8 cellular contexts compared by ENCODE assay signal in the genomic region with DNA sequence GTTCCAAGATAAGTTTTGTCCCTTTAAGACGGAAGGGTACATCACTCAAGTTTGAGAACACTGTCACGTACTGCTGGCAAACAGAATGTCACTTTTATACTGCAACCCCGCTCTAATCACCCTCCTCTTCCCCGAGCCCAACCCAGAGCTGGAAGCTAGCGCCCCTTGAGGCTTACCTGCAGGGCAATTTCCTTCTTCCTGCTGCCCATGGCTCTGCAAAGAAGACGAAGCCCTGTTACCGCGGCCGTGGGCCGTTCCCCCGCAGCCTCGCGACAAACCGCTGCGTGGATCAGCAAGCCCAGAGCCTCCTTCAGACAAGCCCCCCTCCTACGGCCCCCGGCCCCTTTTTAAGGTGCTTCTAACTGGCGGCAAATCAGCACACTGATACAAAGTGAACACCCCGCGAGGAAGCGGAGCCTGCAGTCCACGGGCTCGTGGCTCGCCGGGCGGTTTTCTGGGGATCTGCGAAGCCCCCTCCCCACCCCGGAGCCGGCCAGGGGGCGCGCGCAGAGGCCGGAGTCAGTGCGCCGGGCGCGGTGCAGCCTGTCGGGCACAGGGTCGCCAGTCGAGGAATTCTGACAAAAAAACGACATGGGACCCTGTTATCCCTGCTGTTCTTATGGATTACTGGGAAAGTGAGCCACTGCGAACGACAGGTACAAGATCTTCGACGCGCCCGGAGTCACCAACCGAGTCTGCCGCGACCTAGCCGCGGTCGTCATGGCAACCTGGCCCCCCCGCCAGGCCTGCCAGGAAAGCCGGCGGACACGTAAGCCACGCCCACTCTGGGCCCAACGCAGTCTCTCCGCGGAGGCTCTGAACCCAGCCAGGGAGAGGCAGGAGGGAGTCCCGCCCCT. TPM values are rescaled to one million over a fixed set of nuclear protein-coding genes. Genes with fewer than 3 reads are reported as not detected.
DNase-seq lines count a peak whose midpoint lies in the region; ATAC-seq, FAIRE-seq and TF ChIP-seq lines count a peak whose summit lies in the region.

A gene with protein sequence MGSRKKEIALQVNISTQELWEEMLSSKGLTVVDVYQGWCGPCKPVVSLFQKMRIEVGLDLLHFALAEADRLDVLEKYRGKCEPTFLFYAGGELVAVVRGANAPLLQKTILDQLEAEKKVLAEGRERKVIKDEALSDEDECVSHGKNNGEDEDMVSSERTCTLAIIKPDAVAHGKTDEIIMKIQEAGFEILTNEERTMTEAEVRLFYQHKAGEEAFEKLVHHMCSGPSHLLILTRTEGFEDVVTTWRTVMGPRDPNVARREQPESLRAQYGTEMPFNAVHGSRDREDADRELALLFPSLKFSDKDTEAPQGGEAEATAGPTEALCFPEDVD (minus strand): TSS at position 725 of the 857 bp plus-strand sequence. CDS start 516 bp downstream, at position 209.

- FAIRE-seq in kidney (lab: Jason Lieb, UNC), result no peak

- H3K9me3 ChIP-seq in kidney (ENCODE audit: control insufficient read depth in 1 of 2, low read length in 2 of 2), result no peaks in the 10 kb centered on the region

- no peaks in the 10 kb centered on the region for H3K36me3 Mint-ChIP-seq in chondrocyte (ENCODE audit: low read depth)

- H3K9me3 Mint-ChIP-seq in chondrocyte (ENCODE audit: low read depth), result no peaks in the 10 kb centered on the region

- no peaks in the 10 kb centered on the region for H3K79me2 ChIP-seq in ACC112 (ENCODE audit: control insufficient read depth, insufficient read depth, low read length, unreplicated experiment)

- peak within 1 kb of the TSS; percentile 82 for H3K4me3 ChIP-seq in ACC112 (ENCODE audit: low read depth, low read length)
- H3K4me3 ChIP-seq in kidney (ENCODE audit: low read length in 2 of 2), result peak within 1 kb of the TSS; percentile 66 to 68

- intact Hi-C loops in kidney (cut with DNase I), result no loop called here

- H3K4me1 Mint-ChIP-seq in chondrocyte (ENCODE audit: low read depth), result peaks cover 9% of the 10 kb centered on the region

- peaks cover 2% of the 10 kb centered on the region for H3K4me1 ChIP-seq in ACC112 (ENCODE audit: control insufficient read depth, insufficient read depth, low read length, unreplicated experiment)
- H3K4me1 ChIP-seq in kidney (ENCODE audit: control insufficient read depth in 1 of 2, insufficient read depth in 1 of 2, low read depth in 1 of 2, low read length in 2 of 2), result peaks cover 0 to 5% of the 10 kb centered on the region in 2 donors

- TF ChIP-seq CTCF in chondrocyte (IDR thresholded peaks at IDR 0.05) (peak; percentile 77), kidney (IDR thresholded peaks at IDR 0.05; ENCODE audit: borderline replicate concordance, extremely low read depth, insufficient read depth) (peak; percentile 48)

- peak within 1 kb of the TSS; percentile 79 for H2AFZ ChIP-seq in ACC112 (ENCODE audit: low read length, unreplicated experiment)

- H3K4me3 Mint-ChIP-seq in chondrocyte (ENCODE audit: unreplicated experiment), result peak within 1 kb of the TSS; percentile 84

- H3K27me3 ChIP-seq in ACC112 (ENCODE audit: insufficient read depth, low read length), result 0 out of 2 replicates have a peak, but pooled peaks cover 3% of the 10 kb centered on the region

- H3K27me3 Mint-ChIP-seq in chondrocyte (ENCODE audit: low read depth), result peaks cover 8% of the 10 kb centered on the region

- peak within 1 kb of the TSS in 1 of 2 donors; percentile 21 for H3K9ac ChIP-seq in kidney (ENCODE audit: low read length in 2 of 2)

- DNase-seq in NCI-H345 treated with DMSO at 0.1 percent for 48 hours (lab: John Stamatoyannopoulos, UW; ENCODE audit: unreplicated experiment), result peak; percentile 74
- DNase-seq in activated CD4-positive, alpha-beta T cell treated with anti-CD3 and anti-CD28 coated beads for 1 hour, result peak; percentile 82
- no peak for DNase-seq in chondrocyte (ENCODE audit: low spot score)
- peak; percentile 96 for DNase-seq in kidney
- DNase-seq in stimulated activated CD4-positive, alpha-beta T cell treated with anti-CD3 and anti-CD28 coated beads, Interleukin-15, amount 100 ng/mL, for 1 hour (ENCODE audit: low read depth in 1 of 2, low spot score in 1 of 2), result peak; percentile 76 to 83

- H3K27ac ChIP-seq in ACC112 (ENCODE audit: low read depth, low read length) (no peak within 1 kb of the TSS), kidney (ENCODE audit: low read depth in 2 of 2, low read length in 2 of 2) (peak within 1 kb of the TSS in 1 of 2 donors; percentile 41)

- H3K36me3 ChIP-seq in ACC112 (ENCODE audit: insufficient read depth, low read length) (no peaks in the 10 kb centered on the region), kidney (ENCODE audit: control insufficient read depth in 1 of 2, insufficient read depth in 2 of 2, low read length in 2 of 2) (no peaks in the 10 kb centered on the region)

- ATAC-seq in GM18907 (IDR thresholded peaks at IDR 0.05; ENCODE audit: unreplicated experiment) (peak; percentile 70), HG03175 (IDR thresholded peaks at IDR 0.05; ENCODE audit: unreplicated experiment) (peak; percentile 75)

- H3K27ac Mint-ChIP-seq in chondrocyte (ENCODE audit: unreplicated experiment), result no peak within 1 kb of the TSS

RNA-seq across cellular contexts. Expression of the gene that starts here (rescaled TPM):
- total RNA-seq in chondrocyte (not detected in 3 replicates), kidney (3.5 TPM)
- polyA plus RNA-seq in kidney (ENCODE audit: insufficient read depth, low read depth, low replicate concordance), result 0.73 TPM
